ENCODE assay signal across 22 cellular contexts in the genomic region with DNA sequence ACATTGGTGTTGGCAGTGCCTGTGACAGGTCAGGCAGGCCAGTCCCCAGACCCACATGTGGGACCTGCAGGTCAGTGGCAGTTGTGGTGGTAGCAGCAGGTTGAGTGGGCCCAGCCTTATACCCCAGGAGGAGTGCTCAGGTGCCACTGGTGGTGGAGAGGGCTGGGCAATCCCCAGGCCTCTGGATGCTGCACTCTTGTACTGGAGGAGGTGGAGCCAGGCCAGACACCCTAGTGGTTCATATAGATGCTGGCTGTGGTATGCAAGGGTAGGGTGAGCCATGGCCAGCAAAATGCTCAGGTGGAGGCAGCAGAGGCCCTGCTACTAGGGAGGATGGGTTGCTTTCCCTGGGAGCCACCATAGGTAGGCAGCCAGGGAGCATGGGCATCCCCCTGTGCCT.
A peak's percentile ranks its signal among the peaks of the same experiment; 100 is the strongest.
DNase-seq lines count a peak whose midpoint lies in the region; ATAC-seq, FAIRE-seq and TF ChIP-seq lines count a peak whose summit lies in the region.
"Had no signal": no experiment of that assay in that cellular context is flagged by ENCODE, and none has a peak within 500 bp of the region (broad histone marks: within the 10 kb centered on the region; RNA-seq: fewer than 3 reads in every experiment).

No MANE protein-coding gene starts in this region.

- H3K4me3 ChIP-seq in GM12878 (no peak overlapping the region), neuronal stem cell (ENCODE audit: low read length in 2 of 2) (peak overlapping the region in 1 of 2 donors; percentile 66), upper lobe of right lung (no peak overlapping the region)
- H3K4me3 ChIP-seq: BLaER1 treated with 17β-estradiol and CSF1 and Interleukin-3, amounts not matched to agents 10 nM and 100 nM; GM23248 had no signal

- peak overlapping the region; percentile 66 for H3K18ac ChIP-seq in neuronal stem cell (ENCODE audit: low read length)

- in situ Hi-C loops in GM12878 (cut with MboI): no loop called here

- TF ChIP-seq EP300 in GM12878 (IDR thresholded peaks at IDR 0.05; ENCODE audit: borderline replicate concordance in 1 of 2, control insufficient read depth in 1 of 2, low read depth in 2 of 2, low read length in 2 of 2): no peak

- no peak for TF ChIP-seq RAD21 in GM12878 (IDR thresholded peaks at IDR 0.05; ENCODE audit: insufficient read depth, low read depth, low read length)

- RAD21 ChIA-PET in GM12878 (lab: Charles Lee; ENCODE audit: unreplicated experiment): no interaction called here

- H3K9me3 ChIP-seq in GM12878 (replicated peaks; ENCODE audit: control insufficient read depth, insufficient read depth, low read length) (no peaks in the 10 kb centered on the region; the same call in 2 of the 3 replicates), neuronal stem cell (replicated peaks in 1 of 2; ENCODE audit: control insufficient read depth in 2 of 2, insufficient read depth in 1 of 2, low read depth in 1 of 2, low read length in 2 of 2) (peaks cover 0 to 3% of the 10 kb centered on the region in 2 donors), upper lobe of right lung (no peaks in the 10 kb centered on the region)
- H3K9me3 ChIP-seq: BE2C had no signal

- TF ChIP-seq POLR2A in GM12878 (IDR thresholded peaks at IDR 0.05; ENCODE audit: low read depth, low read length): no peak

- H2BK120ac ChIP-seq in neuronal stem cell (ENCODE audit: low read depth, low read length): no peak overlapping the region

- peak; percentile 24 to 27 for ATAC-seq in natural killer cell treated with Interleukin-12 subunit alpha and Interleukin-12 subunit beta and Interleukin-15 and Interleukin-18, amount 100 ng/mL, for 72 hours
- ATAC-seq in natural killer cell (no peak), GM12878 (peak; percentile 60), upper lobe of right lung (peak; percentile 21), GM21423 (IDR thresholded peaks at IDR 0.05; ENCODE audit: unreplicated experiment) (no peak), HG03135 (IDR thresholded peaks at IDR 0.05; ENCODE audit: unreplicated experiment) (no peak)

- peak overlapping the region; percentile 55 for H3K4ac ChIP-seq in neuronal stem cell (ENCODE audit: low read length)

- intact Hi-C loops in natural killer cell (cut with micrococcal nuclease): no loop called here
- intact Hi-C loops in GM12878 (cut with micrococcal nuclease; ENCODE audit: unreplicated experiment): no loop called here
- intact Hi-C loops in upper lobe of right lung (cut with DNase I): no loop called here

- H3K9ac ChIP-seq in GM12878 (ENCODE audit: control insufficient read depth, insufficient read depth, low read length) (no peak overlapping the region), neuronal stem cell (ENCODE audit: low read depth, low read length, poor library complexity) (peak overlapping the region; percentile 47)
- H3K9ac ChIP-seq: BLaER1 treated with 17β-estradiol and CSF1 and Interleukin-3, amounts not matched to agents 10 nM and 100 nM; GM23248 had no signal

- peaks cover 3% of the 10 kb centered on the region for H3K9me3 Mint-ChIP-seq in natural killer cell treated with Interleukin-12 subunit alpha and Interleukin-12 subunit beta and Interleukin-15 and Interleukin-18, amount 100 ng/mL, for 72 hours
- no peaks in the 10 kb centered on the region for H3K9me3 Mint-ChIP-seq in natural killer cell
- no peaks in the 10 kb centered on the region for H3K9me3 Mint-ChIP-seq in activated naive CD4-positive, alpha-beta T cell treated with anti-CD3 and anti-CD28 coated beads, Interleukin-2, amount 10 ng/mL, durations not matched to agents 7 days and 5 days
- H3K9me3 Mint-ChIP-seq: CD4-positive, alpha-beta T cell had no signal

- CTCF ChIA-PET in GM12878 (lab: Yijun Ruan, JAX): no interaction called here
- CTCF ChIA-PET in activated naive CD4-positive, alpha-beta T cell treated with anti-CD3 and anti-CD28 coated beads, Interleukin-2, amount 10 ng/mL, durations not matched to agents 7 days and 5 days (lab: Charles Lee): no interaction called here

- H2BK15ac ChIP-seq in neuronal stem cell (ENCODE audit: low read length): peak overlapping the region; percentile 27

- TF ChIP-seq CTCF in natural killer cell (IDR thresholded peaks at IDR 0.05) (no peak), GM12878 (IDR thresholded peaks at IDR 0.05 in 2 of 3, conservative IDR thresholded peaks at IDR 0.05 in 1 of 3; ENCODE audit: control insufficient read depth in 2 of 3, extremely low read depth in 1 of 3, insufficient read depth in 1 of 3, low read depth in 3 of 3, low read length in 3 of 3) (no peak), upper lobe of right lung (IDR thresholded peaks at IDR 0.05) (no peak)

- peak overlapping the region; percentile 84 for H2AK5ac ChIP-seq in neuronal stem cell (ENCODE audit: low read depth, low read length)

- POLR2A ChIA-PET in GM12878 (lab: Charles Lee): no interaction called here

- H3K27me3 ChIP-seq in GM12878 (replicated peaks in 1 of 2; ENCODE audit: control insufficient read depth in 2 of 2, insufficient read depth in 2 of 2, low read length in 1 of 2) (no peaks in the 10 kb centered on the region), neuronal stem cell (ENCODE audit: control insufficient read depth in 3 of 3, insufficient read depth in 3 of 3, low read depth in 1 of 3, low read length in 3 of 3) (no peaks in the 10 kb centered on the region), upper lobe of right lung (no peaks in the 10 kb centered on the region)
- H3K27me3 ChIP-seq: BE2C; BLaER1 treated with 17β-estradiol and CSF1 and Interleukin-3, amounts not matched to agents 10 nM and 100 nM had no signal

- BruUV-seq in GM12878 (replicated peaks; lab: Mats Ljungman, UMichigan): no TSS peak

- H3K23ac ChIP-seq in neuronal stem cell (ENCODE audit: low read depth, low read length, poor library complexity): peak overlapping the region; percentile 39

- H3K27ac ChIP-seq in GM12878 (ENCODE audit: control insufficient read depth, insufficient read depth): no peak overlapping the region
- H3K27ac ChIP-seq in neuronal stem cell (replicated peaks; ENCODE audit: low read length): no peak overlapping the region
- no peak overlapping the region for H3K27ac ChIP-seq in upper lobe of right lung
- H3K27ac ChIP-seq: 22Rv1; BLaER1 treated with 17β-estradiol and CSF1 and Interleukin-3, amounts not matched to agents 10 nM and 100 nM; GM23248 had no signal

- no peak for FAIRE-seq in GM12878 (lab: Jason Lieb, UNC)
- FAIRE-seq: A204.1, D721Med, GM12892 had no signal

- no peak overlapping the region for H2BK12ac ChIP-seq in neuronal stem cell (ENCODE audit: low read length)

- no peak overlapping the region for H4K8ac ChIP-seq in neuronal stem cell (ENCODE audit: low read depth, low read length)

- no peak overlapping the region for H3K14ac ChIP-seq in neuronal stem cell (ENCODE audit: low read length)

- H2AFZ ChIP-seq in GM12878 (ENCODE audit: control insufficient read depth, low read depth, low read length) (no peak overlapping the region), neuronal stem cell (ENCODE audit: low read length) (no peak overlapping the region)
- H2AFZ ChIP-seq: GM23248 had no signal

- H3K27me3 Mint-ChIP-seq in natural killer cell treated with Interleukin-12 subunit alpha and Interleukin-12 subunit beta and Interleukin-15 and Interleukin-18, amount 100 ng/mL, for 72 hours: peaks cover 2 to 10% of the 10 kb centered on the region in 2 donors
- peaks cover 2 to 10% of the 10 kb centered on the region in 2 donors for H3K27me3 Mint-ChIP-seq in natural killer cell (ENCODE audit: low read depth in 2 of 2)
- no peaks in the 10 kb centered on the region for H3K27me3 Mint-ChIP-seq in activated naive CD4-positive, alpha-beta T cell treated with anti-CD3 and anti-CD28 coated beads, Interleukin-2, amount 10 ng/mL, durations not matched to agents 7 days and 5 days

- H3K4me3 Mint-ChIP-seq in natural killer cell treated with Interleukin-12 subunit alpha and Interleukin-12 subunit beta and Interleukin-15 and Interleukin-18, amount 100 ng/mL, for 72 hours: no peak overlapping the region
- no peak overlapping the region for H3K4me3 Mint-ChIP-seq in natural killer cell
- no peak overlapping the region for H3K4me3 Mint-ChIP-seq in activated naive CD4-positive, alpha-beta T cell treated with anti-CD3 and anti-CD28 coated beads, Interleukin-2, amount 10 ng/mL, durations not matched to agents 7 days and 5 days
- H3K4me3 Mint-ChIP-seq: CD14-positive monocyte; CD4-positive, alpha-beta T cell; CD8-positive, alpha-beta memory T cell had no signal

- peak overlapping the region; percentile 39 for H4K91ac ChIP-seq in neuronal stem cell (ENCODE audit: low read depth, low read length, poor library complexity)

- H3K4me1 ChIP-seq in GM12878 (ENCODE audit: control insufficient read depth, insufficient read depth, low read length): peaks cover 2% of the 10 kb centered on the region
- H3K4me1 ChIP-seq in neuronal stem cell (ENCODE audit: control insufficient read depth in 2 of 2, insufficient read depth in 1 of 2, low read depth in 1 of 2, low read length in 2 of 2): no peaks in the 10 kb centered on the region
- no peaks in the 10 kb centered on the region for H3K4me1 ChIP-seq in upper lobe of right lung
- H3K4me1 ChIP-seq: BE2C had no signal

- no peaks in the 10 kb centered on the region for H3K4me1 Mint-ChIP-seq in natural killer cell treated with Interleukin-12 subunit alpha and Interleukin-12 subunit beta and Interleukin-15 and Interleukin-18, amount 100 ng/mL, for 72 hours (ENCODE audit: low read depth in 2 of 2)
- no peaks in the 10 kb centered on the region for H3K4me1 Mint-ChIP-seq in natural killer cell
- no peaks in the 10 kb centered on the region for H3K4me1 Mint-ChIP-seq in activated naive CD4-positive, alpha-beta T cell treated with anti-CD3 and anti-CD28 coated beads, Interleukin-2, amount 10 ng/mL, durations not matched to agents 7 days and 5 days
- H3K4me1 Mint-ChIP-seq: CD14-positive monocyte had no signal

- H3K36me3 ChIP-seq in GM12878 (ENCODE audit: control insufficient read depth in 2 of 2, insufficient read depth in 2 of 2, low read length in 1 of 2) (peaks cover 0 to 2% of the 10 kb centered on the region in 2 experiments; a peak in 1 of 4 replicates), neuronal stem cell (replicated peaks in 1 of 2; ENCODE audit: control insufficient read depth in 2 of 2, insufficient read depth in 2 of 2, low read length in 2 of 2) (no peaks in the 10 kb centered on the region), upper lobe of right lung (no peaks in the 10 kb centered on the region)
- H3K36me3 ChIP-seq: BE2C had no signal

- no peaks in the 10 kb centered on the region for H3K79me2 ChIP-seq in GM12878 (ENCODE audit: control insufficient read depth, insufficient read depth, low read length)

- SMC1A ChIA-PET in GM12878 (lab: Charles Lee; ENCODE audit: uncharacterized antibody, unreplicated experiment): interaction anchor here (1.8 kb wide), 1 partner anchor 64 kb away, joined by 8 read pairs; no protein-coding TSS in a partner anchor

- no peak for DNase-seq in natural killer cell treated with Interleukin-12 subunit alpha and Interleukin-12 subunit beta and Interleukin-15 and Interleukin-18, amount 100 ng/mL, for 72 hours (ENCODE audit: low spot score)
- DNase-seq in natural killer cell (no peak), GM12878 (ENCODE audit: low read depth, low spot score) (no peak), neuronal stem cell (ENCODE audit: low spot score) (no peak), upper lobe of right lung (peak; percentile 46)
- DNase-seq in activated naive CD4-positive, alpha-beta T cell treated with anti-CD3 and anti-CD28 coated beads, Interleukin-2, amount 10 ng/mL, durations not matched to agents 7 days and 5 days: no peak
- DNase-seq: BE2C; CD4-positive, alpha-beta T cell; CD8-positive, alpha-beta memory T cell; DMS 273 treated with DMSO at 0.1 percent for 48 hours; DMS79; GF-D8; GM23248; HCEC 1CT had no signal

- no peaks in the 10 kb centered on the region for H3K36me3 Mint-ChIP-seq in natural killer cell treated with Interleukin-12 subunit alpha and Interleukin-12 subunit beta and Interleukin-15 and Interleukin-18, amount 100 ng/mL, for 72 hours
- no peaks in the 10 kb centered on the region for H3K36me3 Mint-ChIP-seq in natural killer cell
- H3K36me3 Mint-ChIP-seq in activated naive CD4-positive, alpha-beta T cell treated with anti-CD3 and anti-CD28 coated beads, Interleukin-2, amount 10 ng/mL, durations not matched to agents 7 days and 5 days: no peaks in the 10 kb centered on the region
- H3K36me3 Mint-ChIP-seq: CD14-positive monocyte; CD8-positive, alpha-beta memory T cell had no signal

- no peaks in the 10 kb centered on the region for H3K79me1 ChIP-seq in neuronal stem cell (ENCODE audit: low read depth, low read length)

- no peak overlapping the region for H3K27ac Mint-ChIP-seq in natural killer cell treated with Interleukin-12 subunit alpha and Interleukin-12 subunit beta and Interleukin-15 and Interleukin-18, amount 100 ng/mL, for 72 hours
- no peak overlapping the region for H3K27ac Mint-ChIP-seq in natural killer cell
- H3K27ac Mint-ChIP-seq in activated naive CD4-positive, alpha-beta T cell treated with anti-CD3 and anti-CD28 coated beads, Interleukin-2, amount 10 ng/mL, durations not matched to agents 7 days and 5 days: no peak overlapping the region
- H3K27ac Mint-ChIP-seq: CD14-positive monocyte; CD4-positive, alpha-beta T cell; CD8-positive, alpha-beta memory T cell had no signal

- H4K20me1 ChIP-seq in GM12878 (ENCODE audit: control insufficient read depth, insufficient read depth): no peaks in the 10 kb centered on the region
- H4K20me1 ChIP-seq: BLaER1 treated with 17β-estradiol and CSF1 and Interleukin-3, amounts not matched to agents 10 nM and 100 nM had no signal

- no peak overlapping the region for H3K4me2 ChIP-seq in GM12878 (ENCODE audit: control insufficient read depth, insufficient read depth)
- no peak overlapping the region for H3K4me2 ChIP-seq in neuronal stem cell (ENCODE audit: insufficient read depth, low read length, poor library complexity, severe bottlenecking)

- peak overlapping the region; percentile 26 for H2BK5ac ChIP-seq in neuronal stem cell (ENCODE audit: low read length)

Comparison
In these comparisons a context has a peak if more than half of its experiments do, and no peak if none do; other contexts are left out.
1. ATAC-seq: peak in natural killer cell treated with Interleukin-12 subunit alpha and Interleukin-12 subunit beta and Interleukin-15 and Interleukin-18, amount 100 ng/mL, for 72 hours (2 of 2), GM12878 (single experiment) and upper lobe of right lung (single experiment); none in natural killer cell (0 of 3), GM21423 (single experiment) and HG03135 (single experiment).